ENCODE assay signal across 25 cellular contexts in genomic region chr22:27310966-27311665, GRCh38.
DNase-seq lines count a peak whose midpoint lies in the region; ATAC-seq lines count a peak whose summit lies in the region.
"Had no signal": no experiment of that assay in that cellular context is flagged by ENCODE, and none has a peak within 500 bp of the region (broad histone marks: within the 10 kb centered on the region; RNA-seq: fewer than 3 reads in every experiment).

No MANE protein-coding gene starts in this region.

- H3K9ac ChIP-seq in ES-I3 (ENCODE audit: low read depth, low read length) (peak overlapping the region; percentile 38; the same call in 1 of the 2 replicates), SK-N-MC (ENCODE audit: insufficient read length) (no peak overlapping the region), iPS-18a (ENCODE audit: low read length) (peak overlapping the region; percentile 6)

- H3K9me3 ChIP-seq in ES-I3 (ENCODE audit: control insufficient read depth, insufficient read depth, low read length) (no peaks in the 10 kb centered on the region), SK-N-MC (ENCODE audit: low read depth, low read length) (no peaks in the 10 kb centered on the region), iPS-18a (ENCODE audit: control insufficient read depth, low read depth, low read length) (no peaks in the 10 kb centered on the region), neuron (ENCODE audit: low read length) (no peaks in the 10 kb centered on the region), right cardiac atrium (ENCODE audit: control insufficient read depth, low read length) (no peaks in the 10 kb centered on the region)
- H3K9me3 ChIP-seq: MG63, neutrophil had no signal

- H3K4me1 ChIP-seq in ES-I3 (ENCODE audit: insufficient read depth, low read length) (peaks cover 24% of the 10 kb centered on the region), iPS-18a (ENCODE audit: control insufficient read depth, low read depth, low read length) (peaks cover 28% of the 10 kb centered on the region), neuron (ENCODE audit: insufficient read depth, low read length) (peaks cover 35% of the 10 kb centered on the region), right cardiac atrium (ENCODE audit: control insufficient read depth, insufficient read depth, low read length) (no peaks in the 10 kb centered on the region)

- H3K4me1 Mint-ChIP-seq in stimulated activated naive B cell treated with anti-CD40 and anti-IgM and Interleukin-4, amounts not matched to agents 10 μg/mL and 1 μg/mL and 100 μg/mL, for 72 hours: no peaks in the 10 kb centered on the region

- H3K9me3 Mint-ChIP-seq in stimulated activated naive B cell treated with anti-CD40 and anti-IgM and Interleukin-4, amounts not matched to agents 10 μg/mL and 1 μg/mL and 100 μg/mL, for 72 hours: peaks cover 1 to 5% of the 10 kb centered on the region in 2 donors

- H2AFZ ChIP-seq in neuron (ENCODE audit: low read depth, low read length): peak overlapping the region; percentile 60

- H3K4me3 ChIP-seq in SK-N-MC (peak overlapping the region; percentile 34; the same call in 1 of the 2 replicates), iPS-18a (ENCODE audit: low read length) (peak overlapping the region; percentile 33), neuron (ENCODE audit: low read length) (peak overlapping the region; percentile 52), right cardiac atrium (ENCODE audit: low read length) (no peak overlapping the region)
- H3K4me3 ChIP-seq: cardiac muscle cell, lung, MG63 had no signal

- H3K27me3 ChIP-seq in iPS-18a (ENCODE audit: control insufficient read depth, insufficient read depth, low read length) (peaks cover 9% of the 10 kb centered on the region), neuron (ENCODE audit: insufficient read depth, low read length) (no peaks in the 10 kb centered on the region), right cardiac atrium (ENCODE audit: control insufficient read depth, insufficient read depth) (no peaks in the 10 kb centered on the region)
- H3K27me3 ChIP-seq: cardiac muscle cell, MG63 had no signal

- H3K36me3 ChIP-seq in ES-I3 (ENCODE audit: insufficient read depth, low read length) (no peaks in the 10 kb centered on the region), SK-N-MC (ENCODE audit: insufficient read depth, low read length) (no peaks in the 10 kb centered on the region), iPS-18a (ENCODE audit: control insufficient read depth, low read depth, low read length) (no peaks in the 10 kb centered on the region), neuron (ENCODE audit: insufficient read depth, low read length) (no peaks in the 10 kb centered on the region)
- H3K36me3 ChIP-seq: cardiac muscle cell, MG63, neutrophil had no signal

- no peak overlapping the region for H3K27ac ChIP-seq in SK-N-MC
- no peak overlapping the region for H3K27ac ChIP-seq in iPS-18a (ENCODE audit: low read length)
- H3K27ac ChIP-seq in right cardiac atrium (ENCODE audit: low read length): no peak overlapping the region
- H3K27ac ChIP-seq: cardiac muscle cell, neutrophil had no signal

- H3K36me3 Mint-ChIP-seq in stimulated activated naive B cell treated with anti-CD40 and anti-IgM and Interleukin-4, amounts not matched to agents 10 μg/mL and 1 μg/mL and 100 μg/mL, for 72 hours: no peaks in the 10 kb centered on the region
- H3K36me3 Mint-ChIP-seq: CD4-positive, alpha-beta memory T cell had no signal

- H3K27ac Mint-ChIP-seq in stimulated activated naive B cell treated with anti-CD40 and anti-IgM and Interleukin-4, amounts not matched to agents 10 μg/mL and 1 μg/mL and 100 μg/mL, for 72 hours: no peak overlapping the region
- H3K27ac Mint-ChIP-seq: activated naive CD4-positive, alpha-beta T cell treated with anti-CD3 and anti-CD28 coated beads, Interleukin-2, amount 50 U/mL, for 72 hours; CD4-positive, alpha-beta memory T cell; progenitor cell of endocrine pancreas; stimulated activated naive CD8-positive, alpha-beta T cell treated with anti-CD3 and anti-CD28 coated beads, Interleukin-15, Interleukin-2, amounts not matched to agents 100 ng/mL and 50 ng/mL, for 24 hours had no signal

- WGBS in right cardiac atrium: 78% methylated on average over 30 of the region's 30 CpGs

- intact Hi-C loops in right cardiac atrium (cut with DNase I): loop anchor here in 1 of 4 donors (10.0 kb wide), 1 partner anchor 556 kb away; no protein-coding TSS in a partner anchor

- no peak for DNase-seq in SK-N-MC (ENCODE audit: low read depth, low spot score)
- DNase-seq in NAMALWA (ENCODE audit: low spot score): no peak
- DNase-seq in stimulated activated naive B cell treated with anti-CD40 and anti-IgM and Interleukin-4, amounts not matched to agents 10 μg/mL and 1 μg/mL and 100 μg/mL, for 72 hours: no peak
- DNase-seq in right cardiac atrium: no peak
- no peak for DNase-seq in epidermal melanocyte (ENCODE audit: insufficient read length, low spot score)
- DNase-seq: activated CD4-positive, alpha-beta T cell treated with anti-CD3 and anti-CD28 coated beads, Interleukin-2, amount 50 U/mL, for 48 hours; activated CD8-positive, alpha-beta memory T cell treated with anti-CD3 and anti-CD28 coated beads, Interleukin-2, amount 50 U/mL, for 4 hours; aorta; CD4-positive, alpha-beta memory T cell; DMS 273 treated with DMSO at 0.1 percent for 48 hours; EL; GOT3; KG1; MG63; NCI-H1417 treated with DMSO at 0.1 percent for 48 hours; NCI-H510A had no signal

- no peak overlapping the region for H3K4me3 Mint-ChIP-seq in stimulated activated naive B cell treated with anti-CD40 and anti-IgM and Interleukin-4, amounts not matched to agents 10 μg/mL and 1 μg/mL and 100 μg/mL, for 72 hours
- H3K4me3 Mint-ChIP-seq: stimulated activated naive CD8-positive, alpha-beta T cell treated with anti-CD3 and anti-CD28 coated beads, Interleukin-15, Interleukin-2, amounts not matched to agents 100 ng/mL and 50 ng/mL, for 24 hours had no signal

- peaks cover 12 to 26% of the 10 kb centered on the region in 2 donors for H3K27me3 Mint-ChIP-seq in stimulated activated naive B cell treated with anti-CD40 and anti-IgM and Interleukin-4, amounts not matched to agents 10 μg/mL and 1 μg/mL and 100 μg/mL, for 72 hours

- ATAC-seq in stimulated activated naive B cell treated with anti-CD40 and anti-IgM and Interleukin-4, amounts not matched to agents 10 μg/mL and 1 μg/mL and 100 μg/mL, for 72 hours (replicated peaks): no peak
- ATAC-seq in right cardiac atrium: no peak
- ATAC-seq: activated naive CD4-positive, alpha-beta T cell treated with anti-CD3 and anti-CD28 coated beads, Interleukin-2, amount 50 U/mL, for 72 hours had no signal
